8 cellular contexts compared by ENCODE assay signal in genomic region chr6:68975064-68975463, GRCh38.
DNase-seq lines count a peak whose midpoint lies in the region; ATAC-seq and TF ChIP-seq lines count a peak whose summit lies in the region.

No MANE protein-coding gene starts in this region.

- H3K27ac ChIP-seq in dorsolateral prefrontal cortex, result peak overlapping the region in 58 of 59 donors; percentile 1 to 90 (median 74)

- no peak overlapping the region for H3K27ac Mint-ChIP-seq in nephron
- H3K27ac Mint-ChIP-seq in stimulated activated memory B cell treated with anti-CD40 and anti-IgM and Interleukin-4, amounts not matched to agents 10 μg/mL and 1 μg/mL and 100 μg/mL, for 72 hours, result no peak overlapping the region

- no peaks in the 10 kb centered on the region for H3K36me3 Mint-ChIP-seq in nephron (ENCODE audit: low read depth)
- H3K36me3 Mint-ChIP-seq in stimulated activated memory B cell treated with anti-CD40 and anti-IgM and Interleukin-4, amounts not matched to agents 10 μg/mL and 1 μg/mL and 100 μg/mL, for 72 hours, result no peaks in the 10 kb centered on the region

- no peaks in the 10 kb centered on the region for H3K9me3 Mint-ChIP-seq in nephron
- H3K9me3 Mint-ChIP-seq in stimulated activated memory B cell treated with anti-CD40 and anti-IgM and Interleukin-4, amounts not matched to agents 10 μg/mL and 1 μg/mL and 100 μg/mL, for 72 hours, result no peaks in the 10 kb centered on the region

- ATAC-seq in stimulated activated memory B cell treated with anti-CD40 and anti-IgM and Interleukin-4, amounts not matched to agents 10 μg/mL and 1 μg/mL and 100 μg/mL, for 72 hours, result no peak
- ATAC-seq in GM21447 (IDR thresholded peaks at IDR 0.05; ENCODE audit: unreplicated experiment), result no peak

- no peaks in the 10 kb centered on the region for H3K27me3 ChIP-seq in dorsolateral prefrontal cortex

- DNase-seq in DMS53 (lab: John Stamatoyannopoulos, UW), result peak; percentile 62
- DNase-seq in NCI-H460 (ENCODE audit: extremely low read depth, low read depth), result peak; percentile 59
- DNase-seq in dorsolateral prefrontal cortex, result peak; percentile 34 to 91 (median 76)
- DNase-seq in NCI-H128 (lab: John Stamatoyannopoulos, UW; ENCODE audit: unreplicated experiment), result no peak
- no peak for DNase-seq in mucosa of gallbladder (ENCODE audit: low spot score)

- no peak overlapping the region for H3K4me3 Mint-ChIP-seq in nephron
- H3K4me3 Mint-ChIP-seq in stimulated activated memory B cell treated with anti-CD40 and anti-IgM and Interleukin-4, amounts not matched to agents 10 μg/mL and 1 μg/mL and 100 μg/mL, for 72 hours, result no peak overlapping the region

- intact Hi-C loops in dorsolateral prefrontal cortex (cut with DNase I), result loop anchor here in 1 of 2 donors (10.0 kb wide), 1 partner anchor 180 kb away; no protein-coding TSS in a partner anchor

- peaks cover 6% of the 10 kb centered on the region for H3K27me3 Mint-ChIP-seq in nephron (ENCODE audit: low read depth)
- no peaks in the 10 kb centered on the region for H3K27me3 Mint-ChIP-seq in stimulated activated memory B cell treated with anti-CD40 and anti-IgM and Interleukin-4, amounts not matched to agents 10 μg/mL and 1 μg/mL and 100 μg/mL, for 72 hours

- peak overlapping the region in 3 of 59 donors; percentile 13 to 21 (median 19) for H3K4me3 ChIP-seq in dorsolateral prefrontal cortex

- H3K4me1 Mint-ChIP-seq in nephron, result no peaks in the 10 kb centered on the region
- no peaks in the 10 kb centered on the region for H3K4me1 Mint-ChIP-seq in stimulated activated memory B cell treated with anti-CD40 and anti-IgM and Interleukin-4, amounts not matched to agents 10 μg/mL and 1 μg/mL and 100 μg/mL, for 72 hours

- TF ChIP-seq CTCF in dorsolateral prefrontal cortex (IDR thresholded peaks at IDR 0.05 in 54 of 56, conservative IDR thresholded peaks at IDR 0.05 in 2 of 56; ENCODE audit: low read depth in 1 of 56, partially characterized antibody in 56 of 56) (peak; percentile 16 to 83 (median 62)), nephron (IDR thresholded peaks at IDR 0.05; ENCODE audit: unreplicated experiment in 3 of 3) (peak; percentile 23 to 38 (median 33))

Comparison
In these comparisons a context has a peak if more than half of its experiments do, and no peak if none do; other contexts are left out.
1. DNase-seq: peak in DMS53 (single experiment), NCI-H460 (single experiment) and dorsolateral prefrontal cortex (10 of 10); none in NCI-H128 (single experiment) and mucosa of gallbladder (single experiment).